1 cellular context compared by ENCODE assay signal in genomic region chr7:102244601-102245000, GRCh38.
TF ChIP-seq lines count a peak whose summit lies in the region.

No MANE protein-coding gene starts in this region.

TF ChIP-seq in SK-N-SH, 30 proteins besides CTCF, POLR2A, EP300 and RAD21 (continued from another document):
- TF ChIP-seq REST (IDR thresholded peaks at IDR 0.05; ENCODE audit: low read depth, low read length) (no peak), TCF12 (IDR thresholded peaks at IDR 0.05) (no peak), CHD2 (IDR thresholded peaks at IDR 0.05; ENCODE audit: low read length, partially characterized antibody) (no peak), RXRA (IDR thresholded peaks at IDR 0.05; ENCODE audit: borderline replicate concordance, low read depth) (no peak), IRF3 (IDR thresholded peaks at IDR 0.05; ENCODE audit: low read depth, low read length) (no peak), FOXJ3 (CRISPR knock-in tag; IDR thresholded peaks at IDR 0.05) (no peak), YY1 (IDR thresholded peaks at IDR 0.05; ENCODE audit: low read depth) (no peak), MAX (IDR thresholded peaks at IDR 0.05; ENCODE audit: low read depth) (no peak), MXI1 (IDR thresholded peaks at IDR 0.05; ENCODE audit: low read depth, low read length) (no peak), FOXM1 (IDR thresholded peaks at IDR 0.05; ENCODE audit: low read depth) (no peak), SMC3 (IDR thresholded peaks at IDR 0.05; ENCODE audit: low read depth, low read length) (no peak), TEAD4 (IDR thresholded peaks at IDR 0.05; ENCODE audit: borderline replicate concordance, insufficient read depth) (no peak)
